22 cellular contexts compared by ENCODE assay signal in genomic region chr14:73149753-73150152, GRCh38. TPM values are rescaled to one million over a fixed set of nuclear protein-coding genes. Genes with fewer than 3 reads are reported as not detected.
A peak's percentile ranks its signal among the peaks of the same experiment; 100 is the strongest.
DNase-seq lines count a peak whose midpoint lies in the region; ATAC-seq and TF ChIP-seq lines count a peak whose summit lies in the region.
"Had no signal": no experiment of that assay in that cellular context is flagged by ENCODE, and none has a peak within 500 bp of the region (broad histone marks: within the 10 kb centered on the region; RNA-seq: fewer than 3 reads in every experiment).

No MANE protein-coding gene starts in this region.

- H3K4me2 ChIP-seq in smooth muscle cell: peak overlapping the region; percentile 19

- TF ChIP-seq CTCF in Caco-2 (IDR thresholded peaks at IDR 0.05; ENCODE audit: insufficient read depth in 1 of 2, low read depth in 1 of 2, low read length in 1 of 2, severe bottlenecking in 1 of 2, unreplicated experiment in 1 of 2) (no peak), fibroblast of villous mesenchyme (IDR thresholded peaks at IDR 0.05; ENCODE audit: insufficient read depth, low read depth, low read length) (no peak), smooth muscle cell (IDR thresholded peaks at IDR 0.05; ENCODE audit: borderline replicate concordance, insufficient read depth, poor library complexity, severe bottlenecking) (no peak)

- peaks cover 29% of the 10 kb centered on the region for H3K36me3 Mint-ChIP-seq in Caco-2 (ENCODE audit: insufficient read depth, unreplicated experiment)

- peak overlapping the region; percentile 55 for H3K27ac Mint-ChIP-seq in Caco-2 (ENCODE audit: unreplicated experiment)

- peaks cover 58% of the 10 kb centered on the region for H4K20me1 ChIP-seq in smooth muscle cell (ENCODE audit: low read depth)

- peak overlapping the region; percentile 51 for H3K27ac ChIP-seq in smooth muscle cell (ENCODE audit: low read depth)
- H3K27ac ChIP-seq: HL-60, SJCRH30 had no signal

- no peaks in the 10 kb centered on the region for H3K4me1 Mint-ChIP-seq in Caco-2 (ENCODE audit: low read depth, unreplicated experiment)

- H3K27me3 ChIP-seq in Caco-2 (replicated peaks; ENCODE audit: control insufficient read depth, insufficient read depth, low read length): no peaks in the 10 kb centered on the region
- H3K27me3 ChIP-seq in smooth muscle cell (ENCODE audit: low read depth): no peaks in the 10 kb centered on the region
- H3K27me3 ChIP-seq: SJCRH30 had no signal

- H3K9me3 ChIP-seq in Caco-2: no peaks in the 10 kb centered on the region
- no peaks in the 10 kb centered on the region for H3K9me3 ChIP-seq in smooth muscle cell (replicated peaks; ENCODE audit: low read depth)
- H3K9me3 ChIP-seq: HAP-1, SJCRH30 had no signal

- H3K4me3 ChIP-seq in Caco-2 (ENCODE audit: low read depth, low read length) (no peak overlapping the region), fibroblast of villous mesenchyme (ENCODE audit: low read depth, low read length) (no peak overlapping the region), smooth muscle cell (no peak overlapping the region)
- H3K4me3 ChIP-seq: HAP-1, SJCRH30 had no signal

- H3K9ac ChIP-seq in smooth muscle cell (ENCODE audit: low read depth): no peak overlapping the region

- H3K4me3 Mint-ChIP-seq in Caco-2 (ENCODE audit: unreplicated experiment): no peak overlapping the region

- DNase-seq in Caco-2 (peak in 1 of 2 experiments; percentile 30), amniotic epithelial cell (ENCODE audit: low read depth) (peak; percentile 63), fibroblast of villous mesenchyme (ENCODE audit: low read depth) (peak; percentile 47), smooth muscle cell (lab: John Stamatoyannopoulos, UW; ENCODE audit: unreplicated experiment) (no peak)
- DNase-seq: DMS153, DND-41, GOT3, Karpas-422, NCI-H1092 treated with DMSO at 0.1 percent for 48 hours, NCI-H1436, NCI-H187, NCI-H2171 treated with DMSO at 0.1 percent for 48 hours, NCI-H446, NCI-H524 treated with DMSO at 0.1 percent for 48 hours, NCI-H774, SJCRH30 had no signal

- H3K79me2 ChIP-seq in smooth muscle cell (ENCODE audit: low read depth): peaks cover 20% of the 10 kb centered on the region

- H3K36me3 ChIP-seq in Caco-2 (ENCODE audit: control insufficient read depth, insufficient read depth, low read length): no peaks in the 10 kb centered on the region; the same call in none of the 2 replicates
- H3K36me3 ChIP-seq in smooth muscle cell (ENCODE audit: low read depth): no peaks in the 10 kb centered on the region

- intact Hi-C loops in Caco-2 (cut with micrococcal nuclease; ENCODE audit: unreplicated experiment): no loop called here

- H3F3A ChIP-seq in smooth muscle cell (ENCODE audit: low read depth): peaks cover 11% of the 10 kb centered on the region

- BruUV-seq in Caco-2 (replicated peaks; lab: Mats Ljungman, UMichigan): no TSS peak

- ATAC-seq in GM21786 (IDR thresholded peaks at IDR 0.05; ENCODE audit: unreplicated experiment) (no peak), HG03354 (IDR thresholded peaks at IDR 0.05; ENCODE audit: poor library complexity, severe bottlenecking, unreplicated experiment) (no peak), GM21515 (IDR thresholded peaks at IDR 0.05; ENCODE audit: unreplicated experiment) (no peak)
- ATAC-seq: SK-N-SH treated with all-trans-retinoic acid at 6 μM for 48 hours had no signal

- no peak overlapping the region for H2AFZ ChIP-seq in smooth muscle cell (ENCODE audit: low read depth)

- 75% methylated on average over 2 of the region's 2 CpGs for WGBS in smooth muscle cell (ENCODE audit: low lambda C conversion rate)

- H3K4me1 ChIP-seq in Caco-2: peaks cover 23% of the 10 kb centered on the region
- peaks cover 4% of the 10 kb centered on the region for H3K4me1 ChIP-seq in smooth muscle cell (ENCODE audit: low read depth)
- H3K4me1 ChIP-seq: SJCRH30 had no signal

- CTCF ChIA-PET in Caco-2 (lab: Charles Lee): no interaction called here

- H3K9me3 Mint-ChIP-seq in Caco-2 (ENCODE audit: unreplicated experiment): no peaks in the 10 kb centered on the region

- POLR2A ChIA-PET in Caco-2 (lab: Charles Lee): interaction anchor here (0.7 to 1.3 kb wide), 2 partner anchors 12 to 14 kb away, joined by 3 to 14 read pairs; partner anchors contain the start of gene PSEN1

- H3K27me3 Mint-ChIP-seq in Caco-2 (ENCODE audit: insufficient read depth, unreplicated experiment): no peaks in the 10 kb centered on the region

RNA-seq across cellular contexts. Expression of gene PSEN1, which starts 13.4 kb away (rescaled TPM):
- total RNA-seq in Caco-2 (2022) (74.8 and 76.8 TPM in 2 replicates), fibroblast of villous mesenchyme (41.9 and 57.4 TPM in 2 replicates), smooth muscle cell (40.6 and 55.1 TPM in 2 replicates)
- 34.5 and 37.7 TPM in 2 replicates for polyA plus RNA-seq in smooth muscle cell
